20 cellular contexts compared by ENCODE assay signal in the genomic region with DNA sequence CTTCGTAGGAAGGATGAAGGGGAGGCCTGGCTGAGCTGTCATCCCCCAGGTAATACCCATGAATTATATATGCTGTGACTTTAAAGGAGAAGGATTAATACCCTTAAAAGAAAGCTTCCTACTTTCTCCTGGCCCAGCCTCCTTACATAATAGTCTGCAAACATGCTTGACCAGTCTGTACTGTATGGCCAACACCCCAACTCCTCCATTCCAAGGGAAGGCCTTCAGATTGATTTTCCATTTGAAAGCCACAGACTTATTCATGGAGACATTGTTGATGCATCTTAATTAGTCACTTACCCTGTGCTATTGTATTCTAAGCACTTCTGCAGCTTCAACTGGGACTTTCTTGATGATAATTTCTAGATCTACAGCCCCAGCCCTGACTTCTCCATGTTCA.
"Had no signal": no experiment of that assay in that cellular context is flagged by ENCODE, and none has a peak within 500 bp of the region (broad histone marks: within the 10 kb centered on the region; RNA-seq: fewer than 3 reads in every experiment).

No MANE protein-coding gene starts in this region.

- H3K27me3 Mint-ChIP-seq: activated CD4-positive, alpha-beta memory T cell treated with anti-CD3 and anti-CD28 coated beads, Interleukin-2, amount 10 ng/mL, durations not matched to agents 7 days and 5 days; activated CD8-positive, alpha-beta memory T cell treated with anti-CD3 and anti-CD28 coated beads, Interleukin-2, amount 10 ng/mL, durations not matched to agents 7 days and 5 days; memory B cell; naive thymus-derived CD8-positive, alpha-beta T cell; T-cell had no signal

- ATAC-seq: activated CD8-positive, alpha-beta memory T cell treated with anti-CD3 and anti-CD28 coated beads, Interleukin-2, amount 10 ng/mL, durations not matched to agents 7 days and 5 days; activated naive CD4-positive, alpha-beta T cell treated with anti-CD3 and anti-CD28 coated beads, Interleukin-2, amount 50 U/mL, for 72 hours; heart right ventricle; naive thymus-derived CD8-positive, alpha-beta T cell; T-cell had no signal

- H3K9me3 Mint-ChIP-seq: activated CD4-positive, alpha-beta memory T cell treated with anti-CD3 and anti-CD28 coated beads, Interleukin-2, amount 10 ng/mL, durations not matched to agents 7 days and 5 days; activated naive CD4-positive, alpha-beta T cell treated with anti-CD3 and anti-CD28 coated beads, Interleukin-2, amount 50 U/mL, for 72 hours; memory B cell; naive thymus-derived CD8-positive, alpha-beta T cell; T-cell had no signal

- DNase-seq: activated CD4-positive, alpha-beta memory T cell treated with anti-CD3 and anti-CD28 coated beads, Interleukin-2, amount 10 ng/mL, durations not matched to agents 7 days and 5 days; activated CD4-positive, alpha-beta T cell treated with anti-CD3 and anti-CD28 coated beads for 48 hours; activated CD4-positive, CD25-positive, alpha-beta regulatory T cell; activated CD8-positive, alpha-beta memory T cell treated with anti-CD3 and anti-CD28 coated beads, Interleukin-2, amount 10 ng/mL, durations not matched to agents 7 days and 5 days; activated effector memory CD4-positive, alpha-beta T cell treated with anti-CD3 and anti-CD28 coated beads, Interleukin-2, amount 50 U/mL, for 16 hours; activated T-cell treated with anti-CD3 and anti-CD28 coated beads, Interleukin-2, amount 50 U/mL, for 1 hour; amygdala; central memory CD4-positive, alpha-beta T cell; dorsolateral prefrontal cortex; heart right ventricle; naive thymus-derived CD8-positive, alpha-beta T cell; occipital lobe; posterior cingulate gyrus; retina; stimulated activated naive CD4-positive, alpha-beta T cell treated with Interleukin-2 at 50 U/mL for 16 hours; T-cell; tibial artery; uterus had no signal

- H3K27ac Mint-ChIP-seq: activated CD4-positive, alpha-beta memory T cell treated with anti-CD3 and anti-CD28 coated beads, Interleukin-2, amount 10 ng/mL, durations not matched to agents 7 days and 5 days; activated CD8-positive, alpha-beta memory T cell treated with anti-CD3 and anti-CD28 coated beads, Interleukin-2, amount 10 ng/mL, durations not matched to agents 7 days and 5 days; memory B cell; T-cell had no signal

- H3K4me3 Mint-ChIP-seq: activated CD8-positive, alpha-beta memory T cell treated with anti-CD3 and anti-CD28 coated beads, Interleukin-2, amount 10 ng/mL, durations not matched to agents 7 days and 5 days; memory B cell had no signal
